Comparison of ENCODE assay signal across 26 cellular contexts in genomic region chr9:26937816-26938371, GRCh38.
"Had no signal": no experiment of that assay in that cellular context is flagged by ENCODE, and none has a peak within 500 bp of the region (broad histone marks: within the 10 kb centered on the region; RNA-seq: fewer than 3 reads in every experiment).

No MANE protein-coding gene starts in this region.

- H3K27me3 Mint-ChIP-seq: memory B cell; stimulated activated memory B cell treated with anti-CD40 and anti-IgM and Interleukin-4, amounts not matched to agents 10 μg/mL and 1 μg/mL and 100 μg/mL, for 72 hours had no signal

- H3K27ac Mint-ChIP-seq: endodermal cell; memory B cell; stimulated activated memory B cell treated with anti-CD40 and anti-IgM and Interleukin-4, amounts not matched to agents 10 μg/mL and 1 μg/mL and 100 μg/mL, for 72 hours had no signal

- H3K9me3 ChIP-seq: ovary, testis, tibial artery had no signal

- H3K4me1 ChIP-seq: sigmoid colon, testis had no signal

- H3K27me3 ChIP-seq: gastrocnemius medialis, ovary, sigmoid colon, testis, tibial artery, upper lobe of left lung had no signal

- H3K36me3 ChIP-seq: gastrocnemius medialis, ovary had no signal

- H3K4me3 Mint-ChIP-seq: endodermal cell; memory B cell; natural killer cell; stimulated activated memory B cell treated with anti-CD40 and anti-IgM and Interleukin-4, amounts not matched to agents 10 μg/mL and 1 μg/mL and 100 μg/mL, for 72 hours had no signal

- DNase-seq: effector CD8-positive, alpha-beta T cell; endodermal cell; foreskin fibroblast; gastrocnemius medialis; head of caudate nucleus; kidney; natural killer cell; occipital lobe; ovary; posterior cingulate gyrus; psoas muscle; right cardiac atrium; sigmoid colon; stimulated activated CD4-positive, alpha-beta T cell treated with anti-CD3 and anti-CD28 coated beads, Interleukin-2, amount 100 ng/mL, for 24 hours; stimulated activated CD4-positive, alpha-beta T cell treated with anti-CD3 and anti-CD28 coated beads, Interleukin-4, amount 100 ng/mL, for 24 hours; stimulated activated naive CD8-positive, alpha-beta T cell treated with anti-CD3 and anti-CD28 coated beads, Interleukin-15, Interleukin-2, amounts not matched to agents 100 U/mL and 50 U/mL, for 24 hours; substantia nigra; testis; tibial artery; upper lobe of left lung had no signal

- H3K27ac ChIP-seq: epithelial cell of prostate, ovary, psoas muscle, sigmoid colon, testis, tibial artery, upper lobe of left lung had no signal

- ATAC-seq: esophagus mucosa; gastrocnemius medialis; left lobe of liver; natural killer cell; right cardiac atrium; stimulated activated memory B cell treated with anti-CD40 and anti-IgM and Interleukin-4, amounts not matched to agents 10 μg/mL and 1 μg/mL and 100 μg/mL, for 72 hours; stimulated activated naive CD8-positive, alpha-beta T cell treated with anti-CD3 and anti-CD28 coated beads, Interleukin-15, Interleukin-2, amounts not matched to agents 100 U/mL and 50 U/mL, for 24 hours had no signal

- H3K4me3 ChIP-seq: gastrocnemius medialis, lung, ovary, psoas muscle, sigmoid colon, testis, tibial artery, upper lobe of left lung had no signal
